2 cellular contexts compared by ENCODE assay signal in genomic region chr14:89851031-89851430, GRCh38.
TF ChIP-seq lines count a peak whose summit lies in the region.

No MANE protein-coding gene starts in this region.

TF ChIP-seq in IMR-90, 13 proteins besides CTCF, POLR2A, EP300 and RAD21 (continued from another document):
- TF ChIP-seq FOS (IDR thresholded peaks at IDR 0.05; ENCODE audit: low read depth, low read length) (no peak), USF2 (IDR thresholded peaks at IDR 0.05; ENCODE audit: low read depth, low read length) (no peak), RFX5 (IDR thresholded peaks at IDR 0.05; ENCODE audit: low read depth, low read length) (no peak), MAZ (IDR thresholded peaks at IDR 0.05; ENCODE audit: borderline replicate concordance, low read depth, low read length) (no peak), CHD1 (IDR thresholded peaks at IDR 0.05; ENCODE audit: low read depth, low read length) (no peak)

TF ChIP-seq in SK-N-SH, 30 proteins besides CTCF, POLR2A, EP300 and RAD21:
- TF ChIP-seq USF2 (IDR thresholded peaks at IDR 0.05; ENCODE audit: borderline replicate concordance, low read depth, low read length): no peak
- TF ChIP-seq FOSL2 (IDR thresholded peaks at IDR 0.05; ENCODE audit: borderline replicate concordance, low read depth): no peak
- TF ChIP-seq RCOR1 (IDR thresholded peaks at IDR 0.05; ENCODE audit: low read length): no peak
- TF ChIP-seq FOXJ3 (CRISPR knock-in tag; IDR thresholded peaks at IDR 0.05): no peak
- no peak for TF ChIP-seq JUND (IDR thresholded peaks at IDR 0.05)
- TF ChIP-seq SMC3 (IDR thresholded peaks at IDR 0.05; ENCODE audit: low read depth, low read length): no peak
- TF ChIP-seq TEAD4 (IDR thresholded peaks at IDR 0.05; ENCODE audit: borderline replicate concordance, insufficient read depth): no peak
- TF ChIP-seq PBX3 (IDR thresholded peaks at IDR 0.05): no peak
- TF ChIP-seq MXI1 (IDR thresholded peaks at IDR 0.05; ENCODE audit: low read depth, low read length): no peak
- no peak for TF ChIP-seq GABPA (IDR thresholded peaks at IDR 0.05; ENCODE audit: low read depth)
- TF ChIP-seq YY1 (IDR thresholded peaks at IDR 0.05; ENCODE audit: low read depth): no peak
- no peak for TF ChIP-seq RXRA (IDR thresholded peaks at IDR 0.05; ENCODE audit: borderline replicate concordance, low read depth)
- no peak for TF ChIP-seq CHD2 (IDR thresholded peaks at IDR 0.05; ENCODE audit: low read length, partially characterized antibody)
- no peak for TF ChIP-seq SIN3A (IDR thresholded peaks at IDR 0.05; ENCODE audit: borderline replicate concordance, low read depth, low read length)
- TF ChIP-seq POLR2AphosphoS5 (IDR thresholded peaks at IDR 0.05; ENCODE audit: low read depth, low read length): no peak
- TF ChIP-seq NFIC (IDR thresholded peaks at IDR 0.05; ENCODE audit: borderline replicate concordance): no peak
